In genomic region chr3:42651248-42652091, GRCh38 we compare ENCODE assay signal across 10 cellular contexts. TPM values are rescaled to one million over a fixed set of nuclear protein-coding genes. Genes with fewer than 3 reads are reported as not detected.
DNase-seq lines count a peak whose midpoint lies in the region; ATAC-seq, FAIRE-seq and TF ChIP-seq lines count a peak whose summit lies in the region.
"Had no signal": no experiment of that assay in that cellular context is flagged by ENCODE, and none has a peak within 500 bp of the region (broad histone marks: within the 10 kb centered on the region; RNA-seq: fewer than 3 reads in every experiment).

No MANE protein-coding gene starts in this region.

- 42 to 57% methylated on average over 8 to 9 of the region's 9 CpGs for WGBS in tibial nerve, 2 donors

- no peak overlapping the region for H3K4me3 Mint-ChIP-seq in activated naive CD8-positive, alpha-beta T cell treated with anti-CD3 and anti-CD28 coated beads, Interleukin-2, amount 10 ng/mL, durations not matched to agents 7 days and 5 days
- H3K4me3 Mint-ChIP-seq in activated naive CD8-positive, alpha-beta T cell treated with anti-CD3 and anti-CD28 coated beads for 36 hours, result no peak overlapping the region
- peak overlapping the region; percentile 75 for H3K4me3 Mint-ChIP-seq in astrocyte (ENCODE audit: unreplicated experiment)

- H3K36me3 ChIP-seq in astrocyte (ENCODE audit: insufficient read depth, low read length) (peaks cover 21% of the 10 kb centered on the region), tibial nerve (peaks cover 0 to 25% (median 0%) of the 10 kb centered on the region in 3 donors)

- no peak overlapping the region for H2AFZ ChIP-seq in astrocyte (ENCODE audit: low read depth, low read length)
- H2AFZ ChIP-seq: parathyroid adenoma had no signal

- H3K4me3 ChIP-seq in astrocyte (ENCODE audit: insufficient read depth, low read depth, low read length), result no peak overlapping the region
- peak overlapping the region in 1 of 4 donors; percentile 72 for H3K4me3 ChIP-seq in tibial nerve

- peak overlapping the region; percentile 39 for H3K9ac ChIP-seq in astrocyte (ENCODE audit: low read length)
- H3K9ac ChIP-seq: parathyroid adenoma had no signal

- peak overlapping the region; percentile 97 for H3K4me2 ChIP-seq in astrocyte (ENCODE audit: low read length)

- H3K27me3 ChIP-seq in astrocyte (ENCODE audit: insufficient read depth, low read length), result no peaks in the 10 kb centered on the region
- no peaks in the 10 kb centered on the region for H3K27me3 ChIP-seq in tibial nerve

- H3K27ac ChIP-seq in astrocyte (ENCODE audit: low read depth, low read length), result peak overlapping the region; percentile 52
- peak overlapping the region; percentile 85 to 98 (median 96) for H3K27ac ChIP-seq in tibial nerve
- H3K27ac ChIP-seq: parathyroid adenoma had no signal

- no peaks in the 10 kb centered on the region for H3K9me3 Mint-ChIP-seq in activated naive CD8-positive, alpha-beta T cell treated with anti-CD3 and anti-CD28 coated beads, Interleukin-2, amount 10 ng/mL, durations not matched to agents 7 days and 5 days
- no peaks in the 10 kb centered on the region for H3K9me3 Mint-ChIP-seq in activated naive CD8-positive, alpha-beta T cell treated with anti-CD3 and anti-CD28 coated beads for 36 hours
- H3K9me3 Mint-ChIP-seq in astrocyte (ENCODE audit: unreplicated experiment), result no peaks in the 10 kb centered on the region

- H3K27ac Mint-ChIP-seq in activated naive CD8-positive, alpha-beta T cell treated with anti-CD3 and anti-CD28 coated beads, Interleukin-2, amount 10 ng/mL, durations not matched to agents 7 days and 5 days, result peak overlapping the region; percentile 68
- no peak overlapping the region for H3K27ac Mint-ChIP-seq in activated naive CD8-positive, alpha-beta T cell treated with anti-CD3 and anti-CD28 coated beads for 36 hours
- peak overlapping the region; percentile 94 for H3K27ac Mint-ChIP-seq in astrocyte (ENCODE audit: unreplicated experiment)

- H3K4me1 Mint-ChIP-seq in activated naive CD8-positive, alpha-beta T cell treated with anti-CD3 and anti-CD28 coated beads, Interleukin-2, amount 10 ng/mL, durations not matched to agents 7 days and 5 days, result peaks cover 30% of the 10 kb centered on the region
- peaks cover 15% of the 10 kb centered on the region for H3K4me1 Mint-ChIP-seq in activated naive CD8-positive, alpha-beta T cell treated with anti-CD3 and anti-CD28 coated beads for 36 hours
- H3K4me1 Mint-ChIP-seq in astrocyte (ENCODE audit: low read depth, unreplicated experiment), result peaks cover 49% of the 10 kb centered on the region

- H3K36me3 Mint-ChIP-seq in activated naive CD8-positive, alpha-beta T cell treated with anti-CD3 and anti-CD28 coated beads, Interleukin-2, amount 10 ng/mL, durations not matched to agents 7 days and 5 days, result peaks cover 15% of the 10 kb centered on the region
- H3K36me3 Mint-ChIP-seq in activated naive CD8-positive, alpha-beta T cell treated with anti-CD3 and anti-CD28 coated beads for 36 hours, result peaks cover 7% of the 10 kb centered on the region
- H3K36me3 Mint-ChIP-seq in astrocyte (ENCODE audit: low read depth, unreplicated experiment), result peaks cover 13% of the 10 kb centered on the region

- H3K9me3 ChIP-seq in astrocyte (ENCODE audit: insufficient read depth, low read depth, low read length) (no peaks in the 10 kb centered on the region), tibial nerve (no peaks in the 10 kb centered on the region)

- POLR2A ChIA-PET in activated naive CD8-positive, alpha-beta T cell treated with anti-CD3 and anti-CD28 coated beads, Interleukin-2, amount 10 ng/mL, durations not matched to agents 7 days and 5 days (lab: Charles Lee), result interaction anchor here (1.8 to 2.1 kb wide), 3 partner anchors 51 to 69 kb away, joined by 5 to 7 read pairs (median 7); partner anchors contain the start of genes NKTR, SEC22C and SS18L2

- H3K4me1 ChIP-seq in astrocyte (ENCODE audit: insufficient read depth, low read length) (peaks cover 51% of the 10 kb centered on the region), tibial nerve (peaks cover 0 to 81% (median 30%) of the 10 kb centered on the region in 4 donors)

- no peak for ATAC-seq in activated naive CD8-positive, alpha-beta T cell treated with anti-CD3 and anti-CD28 coated beads, Interleukin-2, amount 10 ng/mL, durations not matched to agents 7 days and 5 days (ENCODE audit: low read depth)
- ATAC-seq in GM18517 (IDR thresholded peaks at IDR 0.05; ENCODE audit: unreplicated experiment), result no peak

- DNase-seq in activated naive CD8-positive, alpha-beta T cell treated with anti-CD3 and anti-CD28 coated beads, Interleukin-2, amount 10 ng/mL, durations not matched to agents 7 days and 5 days, result no peak
- DNase-seq in activated naive CD8-positive, alpha-beta T cell treated with anti-CD3 and anti-CD28 coated beads for 36 hours, result no peak
- DNase-seq in astrocyte (ENCODE audit: low read depth) (peak; percentile 65), iris pigment epithelial cell (ENCODE audit: low read depth) (peak; percentile 64), tibial nerve (ENCODE audit: low spot score in 2 of 2) (no peak), HuH-7.5 (ENCODE audit: low spot score) (no peak)
- DNase-seq in stimulated activated naive CD4-positive, alpha-beta T cell (lab: John Stamatoyannopoulos, UW), result no peak
- DNase-seq: T-helper 9 cell had no signal

- H4K20me1 ChIP-seq in astrocyte (ENCODE audit: insufficient read depth, low read length), result peaks cover 59% of the 10 kb centered on the region

- H3K27me3 Mint-ChIP-seq in activated naive CD8-positive, alpha-beta T cell treated with anti-CD3 and anti-CD28 coated beads, Interleukin-2, amount 10 ng/mL, durations not matched to agents 7 days and 5 days, result peaks cover 4% of the 10 kb centered on the region
- H3K27me3 Mint-ChIP-seq in activated naive CD8-positive, alpha-beta T cell treated with anti-CD3 and anti-CD28 coated beads for 36 hours, result peaks cover 7% of the 10 kb centered on the region
- H3K27me3 Mint-ChIP-seq in astrocyte (ENCODE audit: low read depth, unreplicated experiment), result no peaks in the 10 kb centered on the region

- FAIRE-seq in astrocyte (lab: Jason Lieb, UNC), result peak; percentile 34

- peak in 1 of 2 donors; percentile 46 for TF ChIP-seq EP300 in tibial nerve (IDR thresholded peaks at IDR 0.05)

- TF ChIP-seq POLR2A in tibial nerve (IDR thresholded peaks at IDR 0.05), result no peak

- H3K79me2 ChIP-seq in astrocyte (ENCODE audit: insufficient read depth, low read length), result peaks cover 61% of the 10 kb centered on the region

- no peak for TF ChIP-seq CTCF in astrocyte (IDR thresholded peaks at IDR 0.05; ENCODE audit: insufficient read depth, low read depth, low read length)
- no peak for TF ChIP-seq CTCF in tibial nerve (IDR thresholded peaks at IDR 0.05)

RNA-seq across cellular contexts. Expression of gene ZBTB47, which starts 2.0 kb away (rescaled TPM):
- total RNA-seq in activated naive CD8-positive, alpha-beta T cell treated with anti-CD3 and anti-CD28 coated beads, Interleukin-2, amount 10 ng/mL, durations not matched to agents 7 days and 5 days, result 1 to 10 TPM; 1.1 to 1.3 TPM
- under 1 TPM; 0.68 to 0.87 TPM for total RNA-seq in activated naive CD8-positive, alpha-beta T cell treated with anti-CD3 and anti-CD28 coated beads for 36 hours
- total RNA-seq in astrocyte (9.3 and 10.2 TPM in 2 replicates), tibial nerve (10 to 100 TPM; 44.6 to 81.3 (median 60.3) TPM)

RNA-seq across cellular contexts. Expression of gene KLHL40, which starts 33.9 kb away (rescaled TPM):
- not detected for total RNA-seq in activated naive CD8-positive, alpha-beta T cell treated with anti-CD3 and anti-CD28 coated beads, Interleukin-2, amount 10 ng/mL, durations not matched to agents 7 days and 5 days
- total RNA-seq in activated naive CD8-positive, alpha-beta T cell treated with anti-CD3 and anti-CD28 coated beads for 36 hours, result not detected
- total RNA-seq in astrocyte (not detected in 2 replicates), tibial nerve (under 1 TPM in 1 of 4 donors, not detected in 3; 0.42 TPM)

RNA-seq across cellular contexts. Expression of gene NKTR, which starts 51.0 kb away (rescaled TPM):
- 100 to 1,000 TPM; 150 to 152 TPM for total RNA-seq in activated naive CD8-positive, alpha-beta T cell treated with anti-CD3 and anti-CD28 coated beads, Interleukin-2, amount 10 ng/mL, durations not matched to agents 7 days and 5 days
- total RNA-seq in activated naive CD8-positive, alpha-beta T cell treated with anti-CD3 and anti-CD28 coated beads for 36 hours, result 10 to 100 TPM; 43.9 to 52.9 TPM
- total RNA-seq in astrocyte (58.9 and 70.3 TPM in 2 replicates), tibial nerve (100 to 1,000 TPM; 122 to 175 (median 146) TPM)

RNA-seq across cellular contexts. Expression of gene HHATL, which starts 51.1 kb away (rescaled TPM):
- total RNA-seq in activated naive CD8-positive, alpha-beta T cell treated with anti-CD3 and anti-CD28 coated beads, Interleukin-2, amount 10 ng/mL, durations not matched to agents 7 days and 5 days, result not detected
- not detected for total RNA-seq in activated naive CD8-positive, alpha-beta T cell treated with anti-CD3 and anti-CD28 coated beads for 36 hours
- total RNA-seq in astrocyte (not detected in 2 replicates), tibial nerve (1 to 10 TPM in 1 of 4 donors, not detected in 3; 3.5 TPM)

Comparison
In these comparisons a context has a peak if more than half of its experiments do, and no peak if none do; other contexts are left out.
1. DNase-seq: peak in astrocyte (single experiment) and iris pigment epithelial cell (single experiment); none in activated naive CD8-positive, alpha-beta T cell treated with anti-CD3 and anti-CD28 coated beads, Interleukin-2, amount 10 ng/mL, durations not matched to agents 7 days and 5 days (single experiment), activated naive CD8-positive, alpha-beta T cell treated with anti-CD3 and anti-CD28 coated beads for 36 hours (single experiment), tibial nerve (0 of 2), HuH-7.5 (single experiment) and stimulated activated naive CD4-positive, alpha-beta T cell (0 of 6).